In genomic region chr7:96596120-96596826, GRCh38 we compare ENCODE assay signal across 8 cellular contexts.
DNase-seq lines count a peak whose midpoint lies in the region; ATAC-seq, FAIRE-seq and TF ChIP-seq lines count a peak whose summit lies in the region.

No MANE protein-coding gene starts in this region.

- H3K4me1 ChIP-seq in keratinocyte (ENCODE audit: control insufficient read depth, extremely low read depth, insufficient read depth, low read length) (no peaks in the 10 kb centered on the region), ascending aorta (no peaks in the 10 kb centered on the region), heart left ventricle (peaks cover 0 to 5% (median 0%) of the 10 kb centered on the region in 12 donors)

- peak; percentile 66 for FAIRE-seq in keratinocyte (lab: Jason Lieb, UNC)

- dilution Hi-C loops in keratinocyte (cut with MboI; ENCODE audit: extremely low pct_ligation_motif_present, low sequenced_read_pairs) = no loop called here

- TF ChIP-seq POLR2A in heart left ventricle (IDR thresholded peaks at IDR 0.05) = no peak

- TF ChIP-seq CTCF in keratinocyte (optimal IDR thresholded peaks at IDR 0.05 in 1 of 3, IDR thresholded peaks at IDR 0.05 in 1 of 3, conservative IDR thresholded peaks at IDR 0.05 in 1 of 3; ENCODE audit: extremely low read depth in 1 of 3, insufficient read depth in 2 of 3, low read length in 3 of 3) (peak; percentile 25 to 48 (median 36)), ascending aorta (IDR thresholded peaks at IDR 0.05) (no peak), heart left ventricle (IDR thresholded peaks at IDR 0.05) (peak in 2 of 12 donors; percentile 7 to 12)

- no peak for ATAC-seq in heart left ventricle

- no peak overlapping the region for H3K9ac ChIP-seq in keratinocyte (ENCODE audit: control insufficient read depth, extremely low read depth, insufficient read depth, low read length)

- DNase-seq in DMS79 (lab: John Stamatoyannopoulos, UW) (peak; percentile 89), NCI-H1105 treated with DMSO at 0.1 percent for 48 hours (lab: John Stamatoyannopoulos, UW) (peak; percentile 100), RKO (ENCODE audit: low spot score) (peak; percentile 54), keratinocyte (ENCODE audit: low read depth, low spot score) (no peak), ascending aorta (ENCODE audit: low spot score in 2 of 2) (no peak), heart left ventricle (no peak), dedifferentiated amniotic fluid mesenchymal stem cell (ENCODE audit: extremely low spot score) (no peak), DMS114 treated with DMSO at 0.1 percent for 48 hours (lab: John Stamatoyannopoulos, UW; ENCODE audit: unreplicated experiment) (no peak)

- WGBS in heart left ventricle, 4 donors = 64 to 71% (median 64%) methylated on average over 6 of the region's 6 CpGs

- H2AFZ ChIP-seq in keratinocyte (ENCODE audit: control insufficient read depth, low read length) = no peak overlapping the region

- H3K36me3 ChIP-seq in keratinocyte (ENCODE audit: control insufficient read depth in 2 of 2, extremely low read depth in 1 of 2, insufficient read depth in 2 of 2, low read length in 2 of 2) (no peaks in the 10 kb centered on the region), ascending aorta (no peaks in the 10 kb centered on the region), heart left ventricle (no peaks in the 10 kb centered on the region)

- no peaks in the 10 kb centered on the region for H3K9me1 ChIP-seq in keratinocyte (ENCODE audit: control insufficient read depth, extremely low read depth, insufficient read depth, low read length)

- H3K27me3 ChIP-seq in keratinocyte (ENCODE audit: control insufficient read depth, extremely low read depth, insufficient read depth, low read length) (no peaks in the 10 kb centered on the region), ascending aorta (no peaks in the 10 kb centered on the region), heart left ventricle (no peaks in the 10 kb centered on the region)

- no peaks in the 10 kb centered on the region for H4K20me1 ChIP-seq in keratinocyte (ENCODE audit: control insufficient read depth, extremely low read depth, insufficient read depth, low read length)

- intact Hi-C loops in ascending aorta (cut with DNase I) (no loop called here), heart left ventricle (cut with DNase I) (no loop called here)

- H3K79me2 ChIP-seq in keratinocyte (ENCODE audit: control insufficient read depth, insufficient read depth, low read length) = no peaks in the 10 kb centered on the region

- H3K4me3 ChIP-seq in keratinocyte (ENCODE audit: control insufficient read depth in 2 of 3, extremely low read depth in 1 of 3, insufficient read depth in 2 of 3, low read depth in 1 of 3, low read length in 3 of 3) (no peak overlapping the region), ascending aorta (no peak overlapping the region), heart left ventricle (no peak overlapping the region)

- no peak overlapping the region for H3K4me2 ChIP-seq in keratinocyte (ENCODE audit: control insufficient read depth, extremely low read depth, insufficient read depth, low read depth, low read length)

- H3K9me3 ChIP-seq in keratinocyte (ENCODE audit: control insufficient read depth, low read depth, low read length) = no peaks in the 10 kb centered on the region
- no peaks in the 10 kb centered on the region for H3K9me3 ChIP-seq in ascending aorta
- H3K9me3 ChIP-seq in heart left ventricle = no peaks in the 10 kb centered on the region

- H3K27ac ChIP-seq in keratinocyte (ENCODE audit: control insufficient read depth, insufficient read depth, low read length) (no peak overlapping the region), ascending aorta (no peak overlapping the region), heart left ventricle (no peak overlapping the region)

Comparison
In these comparisons a context has a peak if more than half of its experiments do, and no peak if none do; other contexts are left out.
1. DNase-seq: peak in DMS79 (single experiment), NCI-H1105 treated with DMSO at 0.1 percent for 48 hours (single experiment) and RKO (single experiment); none in keratinocyte (single experiment), ascending aorta (0 of 2), heart left ventricle (0 of 5), dedifferentiated amniotic fluid mesenchymal stem cell (single experiment) and DMS114 treated with DMSO at 0.1 percent for 48 hours (single experiment).
2. CTCF ChIP-seq: peak in keratinocyte (3 of 3); none in ascending aorta (0 of 3).